9 cellular contexts compared by ENCODE assay signal in genomic region chr4:173506780-173507211, GRCh38. TPM values are rescaled to one million over a fixed set of nuclear protein-coding genes. Genes with fewer than 3 reads are reported as not detected.
A peak's percentile ranks its signal among the peaks of the same experiment; 100 is the strongest.
DNase-seq lines count a peak whose midpoint lies in the region; ATAC-seq and TF ChIP-seq lines count a peak whose summit lies in the region.
"Had no signal": no experiment of that assay in that cellular context is flagged by ENCODE, and none has a peak within 500 bp of the region (broad histone marks: within the 10 kb centered on the region; RNA-seq: fewer than 3 reads in every experiment).

No MANE protein-coding gene starts in this region.

- TF ChIP-seq EP300 in sigmoid colon (IDR thresholded peaks at IDR 0.05) = no peak

- H3K27ac ChIP-seq in heart left ventricle (peak overlapping the region; percentile 38 to 94 (median 83)), sigmoid colon (peak overlapping the region; percentile 14 to 99 (median 92))

- intact Hi-C loops in heart left ventricle (cut with DNase I) (loop anchor here (2.0 to 10.0 kb wide), 15 partner anchors 238 to 811 kb away; no protein-coding TSS in a partner anchor), sigmoid colon (cut with DNase I) (loop anchor here (2.0 to 5.0 kb wide), 6 partner anchors 134 to 812 kb away; partner anchors contain the start of gene SAP30)

- TF ChIP-seq CTCF in heart left ventricle (IDR thresholded peaks at IDR 0.05) (peak in 3 of 12 donors; percentile 11 to 39 (median 17)), sigmoid colon (IDR thresholded peaks at IDR 0.05) (no peak)

- ATAC-seq in GM19463 (IDR thresholded peaks at IDR 0.05; ENCODE audit: unreplicated experiment) = peak; percentile 8
- peak; percentile 10 for ATAC-seq in HG03571 (IDR thresholded peaks at IDR 0.05; ENCODE audit: unreplicated experiment)
- ATAC-seq in heart left ventricle = peak; percentile 62 to 75 (median 66)
- ATAC-seq in HG03565 (IDR thresholded peaks at IDR 0.05; ENCODE audit: unreplicated experiment) = no peak
- ATAC-seq in GM19328 (IDR thresholded peaks at IDR 0.05; ENCODE audit: unreplicated experiment) = no peak

- WGBS in heart left ventricle, 4 donors = 16 to 32% (median 27%) methylated on average over 17 to 26 of the region's 26 CpGs
- WGBS in sigmoid colon, 2 donors = 19 to 36% methylated on average over 26 of the region's 26 CpGs

- TF ChIP-seq POLR2A in heart left ventricle (IDR thresholded peaks at IDR 0.05) (no peak), sigmoid colon (IDR thresholded peaks at IDR 0.05) (no peak)

- H3K4me3 ChIP-seq in heart left ventricle (peak overlapping the region in 11 of 12 donors; percentile 14 to 61 (median 46)), sigmoid colon (peak overlapping the region; percentile 0 to 70 (median 38))
- H3K4me3 ChIP-seq: mucosa of descending colon had no signal

- H3K27me3 ChIP-seq in heart left ventricle = peaks cover 0 to 95% (median 10%) of the 10 kb centered on the region in 9 donors
- H3K27me3 ChIP-seq in sigmoid colon = no peaks in the 10 kb centered on the region

- peaks cover 0 to 44% (median 26%) of the 10 kb centered on the region in 12 donors for H3K4me1 ChIP-seq in heart left ventricle
- peaks cover 0 to 63% (median 49%) of the 10 kb centered on the region in 4 donors for H3K4me1 ChIP-seq in sigmoid colon

- H3K36me3 ChIP-seq in heart left ventricle (peaks cover 0 to 3% (median 0%) of the 10 kb centered on the region in 9 donors), sigmoid colon (no peaks in the 10 kb centered on the region)

- DNase-seq in heart left ventricle = peak; percentile 49 to 78 (median 69)
- peak; percentile 76 for DNase-seq in sigmoid colon
- no peak for DNase-seq in Ammon's horn (ENCODE audit: low spot score)
- no peak for DNase-seq in GM19238 (ENCODE audit: insufficient read length, low spot score)
- DNase-seq: mucosa of descending colon had no signal

- H3K9me3 ChIP-seq in heart left ventricle (no peaks in the 10 kb centered on the region), sigmoid colon (no peaks in the 10 kb centered on the region)
- H3K9me3 ChIP-seq: mucosa of descending colon had no signal

RNA-seq across cellular contexts. Expression of gene HAND2, which starts 23.2 kb away (rescaled TPM):
- total RNA-seq in heart left ventricle (100 to 1,000 TPM in 8 of 9 donors, 10 to 100 TPM in 1; 89.3 to 188 (median 129) TPM), sigmoid colon (100 to 1,000 TPM; 141 to 224 (median 180) TPM)
- polyA plus RNA-seq in heart left ventricle (100 to 1,000 TPM in 1 of 2 donors, 10 to 100 TPM in 1; 72.8 to 105 TPM), sigmoid colon (10 to 100 TPM in 1 of 3 donors, 1 to 10 TPM in 1, under 1 TPM in 1; 0.46 to 17.4 (median 7.2) TPM)

Comparison
In these comparisons a context has a peak if more than half of its experiments do, and no peak if none do; other contexts are left out.
1. ATAC-seq: peak in GM19463 (single experiment), HG03571 (single experiment) and heart left ventricle (4 of 4); none in HG03565 (single experiment) and GM19328 (single experiment).
2. DNase-seq: peak in heart left ventricle (5 of 5) and sigmoid colon (single experiment); none in Ammon's horn (single experiment) and GM19238 (single experiment).